Comparison of ENCODE assay signal across 2 cellular contexts in genomic region chr4:74121643-74122579, GRCh38.
TF ChIP-seq lines count a peak whose summit lies in the region.

No MANE protein-coding gene starts in this region.

TF ChIP-seq in A549, 52 proteins besides CTCF, POLR2A, EP300 and RAD21:
- no peak for TF ChIP-seq ZNF302 (CRISPR knock-in tag; IDR thresholded peaks at IDR 0.05)
- TF ChIP-seq CHD2 (IDR thresholded peaks at IDR 0.05; ENCODE audit: low read length, partially characterized antibody): no peak
- TF ChIP-seq MYC (IDR thresholded peaks at IDR 0.05; ENCODE audit: borderline replicate concordance, low read length): no peak
- TF ChIP-seq MAZ (IDR thresholded peaks at IDR 0.05; ENCODE audit: borderline replicate concordance, low read depth, low read length): no peak
- TF ChIP-seq RARB (CRISPR knock-in tag; IDR thresholded peaks at IDR 0.05): no peak
- no peak for TF ChIP-seq ELK1 (IDR thresholded peaks at IDR 0.05; ENCODE audit: low read depth, low read length)
- TF ChIP-seq HES2 (IDR thresholded peaks at IDR 0.05): no peak
- no peak for TF ChIP-seq FOSB (CRISPR knock-in tag; IDR thresholded peaks at IDR 0.05)
TF ChIP-seq in A549: peak in this region for 0.

TF ChIP-seq in K562, 482 proteins besides CTCF, POLR2A, EP300 and RAD21:
- TF ChIP-seq SPI1 (IDR thresholded peaks at IDR 0.05; ENCODE audit: borderline replicate concordance, low read depth, low read length): 0 out of 2 replicates have a peak, but pooled peaks have one; percentile 21
- TF ChIP-seq ZNF507 (tag; conservative IDR thresholded peaks at IDR 0.05): peak; percentile 96
- no peak for TF ChIP-seq MBD1 (CRISPR knock-in tag; IDR thresholded peaks at IDR 0.05)
